8 cellular contexts compared by ENCODE assay signal in the genomic region with DNA sequence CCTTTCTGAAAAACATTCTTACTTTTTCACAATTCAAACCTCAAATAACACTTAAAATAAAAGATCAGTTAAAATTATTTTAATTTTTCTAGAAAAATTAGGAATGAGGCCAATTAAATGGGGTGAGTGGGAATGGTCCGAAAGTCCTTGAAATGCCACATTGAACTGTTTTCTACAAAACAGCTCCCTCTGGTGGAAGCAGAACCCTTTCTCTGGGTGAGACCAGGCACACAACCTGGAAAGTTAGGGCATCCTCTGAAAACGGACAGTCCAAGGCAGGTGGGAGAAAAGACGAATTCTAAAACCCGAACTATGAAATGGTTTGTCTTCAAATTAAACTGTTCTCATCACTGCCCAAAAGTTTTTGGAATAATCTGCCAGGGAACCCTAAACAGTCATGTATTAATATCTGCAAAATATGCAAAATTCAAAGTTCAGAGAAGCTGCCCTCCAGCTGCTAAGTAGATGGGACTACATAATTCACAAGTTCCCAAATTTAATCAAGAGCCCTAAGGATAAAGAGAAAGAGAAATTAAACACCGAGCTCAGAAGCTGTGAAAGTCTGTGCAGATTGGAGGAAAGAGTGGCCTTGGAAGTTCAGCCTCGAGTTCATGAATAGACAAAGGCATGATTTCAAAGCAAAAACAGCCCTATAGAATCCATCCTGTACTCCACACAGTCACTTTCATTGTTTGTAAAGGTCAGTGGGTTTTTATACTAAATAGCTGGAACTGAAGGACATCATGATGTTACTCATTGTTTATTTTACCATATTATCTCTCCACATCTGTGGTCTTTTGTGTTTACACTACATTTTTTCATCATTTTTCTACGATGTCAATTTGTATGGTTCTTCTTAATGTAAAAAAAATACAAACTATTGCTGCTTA.
DNase-seq lines count a peak whose midpoint lies in the region; ATAC-seq, FAIRE-seq and TF ChIP-seq lines count a peak whose summit lies in the region.

No MANE protein-coding gene starts in this region.

- intact Hi-C loops in GM12878 (cut with micrococcal nuclease; ENCODE audit: unreplicated experiment) (loop anchor here (1.0 to 10.0 kb wide), 6 partner anchors 34 to 254 kb away; no protein-coding TSS in a partner anchor), stomach (cut with DNase I; ENCODE audit: low total_unique reads) (loop anchor here (5.0 kb wide), 1 partner anchor 189 kb away; no protein-coding TSS in a partner anchor)

- H3K27ac ChIP-seq in GM12878 (ENCODE audit: control insufficient read depth, insufficient read depth) (peak overlapping the region; percentile 52), stomach (no peak overlapping the region)

- no peak for TF ChIP-seq EP300 in GM12878 (IDR thresholded peaks at IDR 0.05; ENCODE audit: borderline replicate concordance in 1 of 2, control insufficient read depth in 1 of 2, low read depth in 2 of 2, low read length in 2 of 2)
- TF ChIP-seq EP300 in stomach (IDR thresholded peaks at IDR 0.05), result no peak

- TF ChIP-seq POLR2A in GM12878 (IDR thresholded peaks at IDR 0.05; ENCODE audit: low read depth, low read length) (no peak), stomach (IDR thresholded peaks at IDR 0.05) (no peak)

- CTCF ChIA-PET in GM12878 (lab: Yijun Ruan, JAX), result interaction anchor here (0.5 to 8.3 kb wide), 49 partner anchors 7 to 481 kb away, joined by 3 to 192 read pairs (median 6); partner anchors contain the start of gene PIEZO2

- H3K4me1 ChIP-seq in GM12878 (ENCODE audit: control insufficient read depth, insufficient read depth, low read length) (peaks cover 30% of the 10 kb centered on the region), stomach (no peaks in the 10 kb centered on the region)

- SMC1A ChIA-PET in GM12878 (lab: Charles Lee; ENCODE audit: uncharacterized antibody, unreplicated experiment), result interaction anchor here (0.6 to 10.8 kb wide), 49 partner anchors 8 to 1131 kb away, joined by 3 to 196 read pairs (median 6); partner anchors contain the start of gene PIEZO2

- H3K4me3 ChIP-seq in GM12878 (no peak overlapping the region), stomach (no peak overlapping the region)

- FAIRE-seq in GM12878 (lab: Jason Lieb, UNC), result no peak

- DNase-seq in Ammon's horn (ENCODE audit: low spot score), result peak; percentile 83
- DNase-seq in GM13976 (ENCODE audit: low spot score), result peak; percentile 50
- DNase-seq in NCI-H2171 treated with DMSO at 0.1 percent for 48 hours (lab: John Stamatoyannopoulos, UW), result peak; percentile 33
- DNase-seq in GM12878 (ENCODE audit: low read depth, low spot score), result no peak
- DNase-seq in iPS DF 4.7 (ENCODE audit: extremely low read depth, low spot score), result peak; percentile 41
- DNase-seq in stomach, result no peak
- DNase-seq in activated naive CD4-positive, alpha-beta T cell (lab: John Stamatoyannopoulos, UW), result no peak

- peak; percentile 75 for ATAC-seq in GM12878
- ATAC-seq in GM21825 (IDR thresholded peaks at IDR 0.05; ENCODE audit: unreplicated experiment), result no peak

- peak; percentile 67 for TF ChIP-seq CTCF in GM13976 (IDR thresholded peaks at IDR 0.05; ENCODE audit: borderline replicate concordance, control extremely low read depth, extremely low read depth, insufficient read depth, missing control alignments)
- peak; percentile 67 to 74 (median 69); a peak in 5 of 6 replicates for TF ChIP-seq CTCF in GM12878 (IDR thresholded peaks at IDR 0.05 in 2 of 3, conservative IDR thresholded peaks at IDR 0.05 in 1 of 3; ENCODE audit: control insufficient read depth in 2 of 3, extremely low read depth in 1 of 3, insufficient read depth in 1 of 3, low read depth in 3 of 3, low read length in 3 of 3)
- TF ChIP-seq CTCF in stomach (IDR thresholded peaks at IDR 0.05), result peak in 5 of 7 experiments; percentile 42 to 68 (median 47)

- H3K27me3 ChIP-seq in GM12878 (replicated peaks in 1 of 2; ENCODE audit: control insufficient read depth in 2 of 2, insufficient read depth in 2 of 2, low read length in 1 of 2) (no peaks in the 10 kb centered on the region), stomach (peaks cover 0 to 4% (median 0%) of the 10 kb centered on the region in 3 donors)

- POLR2A ChIA-PET in GM12878 (lab: Charles Lee), result interaction anchor here (0.5 to 2.9 kb wide), 12 partner anchors 12 to 190 kb away, joined by 3 to 9 read pairs (median 4); no protein-coding TSS in a partner anchor

- TF ChIP-seq RAD21 in GM12878 (IDR thresholded peaks at IDR 0.05; ENCODE audit: insufficient read depth, low read depth, low read length), result peak; percentile 88

- H3K79me2 ChIP-seq in GM12878 (ENCODE audit: control insufficient read depth, insufficient read depth, low read length), result peaks cover 71% of the 10 kb centered on the region

- no TSS peak for BruUV-seq in GM12878 (replicated peaks; lab: Mats Ljungman, UMichigan)

- 7% methylated on average over 7 of the region's 7 CpGs for WGBS in GM12878 (ENCODE audit: insufficient coverage, insufficient replicate concordance, low lambda C conversion rate, missing lambda C conversion rate)
- 23 to 30% (median 27%) methylated on average over 7 of the region's 7 CpGs for WGBS in stomach, 5 donors

- peak overlapping the region; percentile 47 for H3K4me2 ChIP-seq in GM12878 (ENCODE audit: control insufficient read depth, insufficient read depth)

- H3K9ac ChIP-seq in GM12878 (ENCODE audit: control insufficient read depth, insufficient read depth, low read length), result peak overlapping the region; percentile 13; the same call in 1 of the 2 replicates

- in situ Hi-C loops in GM13976 (cut with MboI; ENCODE audit: low sequenced_read_pairs, unreplicated experiment), result loop anchor here (10.0 to 25.0 kb wide), 2 partner anchors 96 to 196 kb away; partner anchors contain the start of gene PIEZO2
- in situ Hi-C loops in GM12878 (cut with MboI), result loop anchor here (5.0 kb wide), 1 partner anchor 189 kb away; no protein-coding TSS in a partner anchor

- RAD21 ChIA-PET in GM12878 (lab: Charles Lee; ENCODE audit: unreplicated experiment), result interaction anchor here (0.7 to 9.7 kb wide), 28 partner anchors 10 to 253 kb away, joined by 3 to 157 read pairs (median 8); partner anchors contain the start of gene PIEZO2

- peaks cover 0 to 2% of the 10 kb centered on the region in 2 experiments; a peak in 1 of 4 replicates for H3K36me3 ChIP-seq in GM12878 (ENCODE audit: control insufficient read depth in 2 of 2, insufficient read depth in 2 of 2, low read length in 1 of 2)
- no peaks in the 10 kb centered on the region for H3K36me3 ChIP-seq in stomach

- no peaks in the 10 kb centered on the region for H4K20me1 ChIP-seq in GM12878 (ENCODE audit: control insufficient read depth, insufficient read depth)

- H3K9me3 ChIP-seq in GM12878 (replicated peaks; ENCODE audit: control insufficient read depth, insufficient read depth, low read length) (peaks cover 14% of the 10 kb centered on the region), stomach (no peaks in the 10 kb centered on the region)

- H2AFZ ChIP-seq in GM12878 (ENCODE audit: control insufficient read depth, low read depth, low read length), result no peak overlapping the region; the same call in 1 of the 2 replicates

TF ChIP-seq in GM12878, 131 proteins besides CTCF, POLR2A, EP300 and RAD21 (continues in another document):
- TF ChIP-seq PBX3 (IDR thresholded peaks at IDR 0.05; ENCODE audit: insufficient replicate concordance, low read depth, low read length) (no peak), PAX8 (IDR thresholded peaks at IDR 0.05) (no peak), TCF3 (IDR thresholded peaks at IDR 0.05; ENCODE audit: borderline replicate concordance, insufficient read depth, low read depth, low read length) (no peak), PRDM15 (CRISPR knock-in tag; IDR thresholded peaks at IDR 0.05) (no peak), HCFC1 (IDR thresholded peaks at IDR 0.05; ENCODE audit: low read length) (no peak)
- TF ChIP-seq, protein P1, sequence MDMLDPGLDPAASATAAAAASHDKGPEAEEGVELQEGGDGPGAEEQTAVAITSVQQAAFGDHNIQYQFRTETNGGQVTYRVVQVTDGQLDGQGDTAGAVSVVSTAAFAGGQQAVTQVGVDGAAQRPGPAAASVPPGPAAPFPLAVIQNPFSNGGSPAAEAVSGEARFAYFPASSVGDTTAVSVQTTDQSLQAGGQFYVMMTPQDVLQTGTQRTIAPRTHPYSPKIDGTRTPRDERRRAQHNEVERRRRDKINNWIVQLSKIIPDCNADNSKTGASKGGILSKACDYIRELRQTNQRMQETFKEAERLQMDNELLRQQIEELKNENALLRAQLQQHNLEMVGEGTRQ (IDR thresholded peaks at IDR 0.05; ENCODE audit: borderline replicate concordance, low read depth, low read length), result no peak

Comparison
In these comparisons a context has a peak if more than half of its experiments do, and no peak if none do; other contexts are left out.
1. DNase-seq: peak in Ammon's horn (single experiment), GM13976 (single experiment), NCI-H2171 treated with DMSO at 0.1 percent for 48 hours (single experiment) and iPS DF 4.7 (single experiment); none in GM12878 (single experiment), stomach (single experiment) and activated naive CD4-positive, alpha-beta T cell (0 of 4).
2. Peak in every context shown above with its lines, with median percentiles within 50 percentile points of each other: CTCF ChIP-seq.